In the genomic region with DNA sequence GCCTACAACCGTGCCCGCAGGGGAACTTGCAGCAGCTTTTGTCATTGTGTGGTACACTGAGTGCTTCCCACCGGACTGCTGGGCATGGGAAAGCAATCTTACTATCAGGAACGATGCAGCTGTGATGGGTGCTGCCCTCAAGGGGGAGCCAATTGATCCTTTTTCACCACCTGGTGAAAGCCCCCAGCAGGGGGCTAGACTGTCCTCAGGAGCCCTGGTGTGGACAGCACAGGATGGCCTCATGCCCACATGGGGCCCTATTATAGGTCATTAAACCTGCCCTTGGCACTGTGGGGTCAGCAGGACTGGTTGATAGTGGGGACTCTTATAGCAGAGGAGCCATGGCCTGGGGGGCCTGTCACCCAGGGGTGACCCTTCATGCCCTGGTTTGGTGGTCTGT, we compare ENCODE assay signal across 1 cellular context.
TF ChIP-seq lines count a peak whose summit lies in the region.

No MANE protein-coding gene starts in this region.

TF ChIP-seq in IMR-90, 13 proteins besides CTCF, POLR2A, EP300 and RAD21 (continued from another document):
- TF ChIP-seq RCOR1 (IDR thresholded peaks at IDR 0.05; ENCODE audit: insufficient replicate concordance, low read length) (no peak), MAZ (IDR thresholded peaks at IDR 0.05; ENCODE audit: borderline replicate concordance, low read depth, low read length) (no peak), MAFK (IDR thresholded peaks at IDR 0.05; ENCODE audit: low read depth, low read length) (no peak)
